ENCODE assay signal across 18 cellular contexts in the genomic region with DNA sequence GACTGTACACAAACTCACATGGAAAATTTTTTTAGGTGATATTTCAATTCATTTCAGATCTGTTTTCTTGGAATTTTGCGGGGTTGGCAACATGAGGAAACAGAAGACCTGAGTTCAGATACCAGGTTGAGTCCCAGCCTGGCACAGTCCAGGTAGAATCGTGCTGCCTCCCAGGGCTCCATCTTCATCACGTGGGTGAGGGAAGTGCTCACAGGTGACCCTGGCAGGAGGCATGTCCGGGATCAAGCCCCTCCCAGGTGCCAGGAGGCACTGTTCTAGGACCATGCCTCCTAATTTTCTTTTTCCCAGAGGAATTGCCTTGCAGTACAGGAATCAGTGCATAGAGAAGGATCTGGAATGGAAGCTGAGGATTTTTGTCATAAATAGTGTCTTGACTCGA.
DNase-seq lines count a peak whose midpoint lies in the region; ATAC-seq and TF ChIP-seq lines count a peak whose summit lies in the region.
"Had no signal": no experiment of that assay in that cellular context is flagged by ENCODE, and none has a peak within 500 bp of the region (broad histone marks: within the 10 kb centered on the region; RNA-seq: fewer than 3 reads in every experiment).

No MANE protein-coding gene starts in this region.

- H3K9me3 ChIP-seq in neuronal stem cell (replicated peaks in 1 of 2; ENCODE audit: control insufficient read depth in 2 of 2, insufficient read depth in 1 of 2, low read depth in 1 of 2, low read length in 2 of 2) (no peaks in the 10 kb centered on the region), tibial artery (no peaks in the 10 kb centered on the region)
- H3K9me3 ChIP-seq: BLaER1, SK-N-SH had no signal

- ATAC-seq in activated CD8-positive, alpha-beta memory T cell treated with anti-CD3 and anti-CD28 coated beads, Interleukin-2, amount 10 ng/mL, durations not matched to agents 7 days and 5 days = no peak
- no peak for ATAC-seq in GM19023 (IDR thresholded peaks at IDR 0.05; ENCODE audit: unreplicated experiment)
- ATAC-seq: HepG2 had no signal

- TF ChIP-seq CTCF in coronary artery (IDR thresholded peaks at IDR 0.05) = no peak
- TF ChIP-seq CTCF in tibial artery (IDR thresholded peaks at IDR 0.05) = no peak

- H3K4me1 ChIP-seq in neuronal stem cell (ENCODE audit: control insufficient read depth in 2 of 2, insufficient read depth in 1 of 2, low read depth in 1 of 2, low read length in 2 of 2) (peaks cover 9 to 46% of the 10 kb centered on the region in 2 donors), tibial artery (no peaks in the 10 kb centered on the region)
- H3K4me1 ChIP-seq: BLaER1 had no signal

- no peaks in the 10 kb centered on the region for H3K9me3 Mint-ChIP-seq in activated CD8-positive, alpha-beta memory T cell treated with anti-CD3 and anti-CD28 coated beads, Interleukin-2, amount 10 ng/mL, durations not matched to agents 7 days and 5 days (ENCODE audit: low read depth)
- H3K9me3 Mint-ChIP-seq: CD4-positive, alpha-beta T cell had no signal

- no peak overlapping the region for H3K9ac ChIP-seq in neuronal stem cell (ENCODE audit: low read depth, low read length, poor library complexity)
- H3K9ac ChIP-seq: BLaER1, SK-N-SH had no signal

- H3K79me1 ChIP-seq in neuronal stem cell (ENCODE audit: low read depth, low read length) = no peaks in the 10 kb centered on the region

- H3K4me3 ChIP-seq in coronary artery (no peak overlapping the region), neuronal stem cell (ENCODE audit: low read length in 2 of 2) (no peak overlapping the region), tibial artery (no peak overlapping the region)
- H3K4me3 ChIP-seq: BLaER1 had no signal

- CTCF ChIA-PET in activated CD8-positive, alpha-beta memory T cell treated with anti-CD3 and anti-CD28 coated beads, Interleukin-2, amount 10 ng/mL, durations not matched to agents 7 days and 5 days (lab: Charles Lee) = no interaction called here

- peak overlapping the region; percentile 3 for H2AFZ ChIP-seq in neuronal stem cell (ENCODE audit: low read length)

- no peak overlapping the region for H4K8ac ChIP-seq in neuronal stem cell (ENCODE audit: low read depth, low read length)

- no peak overlapping the region for H3K18ac ChIP-seq in neuronal stem cell (ENCODE audit: low read length)

- H2BK12ac ChIP-seq in neuronal stem cell (ENCODE audit: low read length) = no peak overlapping the region

- H3K27me3 Mint-ChIP-seq in activated CD8-positive, alpha-beta memory T cell treated with anti-CD3 and anti-CD28 coated beads, Interleukin-2, amount 10 ng/mL, durations not matched to agents 7 days and 5 days = no peaks in the 10 kb centered on the region

- H3K27me3 ChIP-seq in neuronal stem cell (ENCODE audit: control insufficient read depth in 3 of 3, insufficient read depth in 3 of 3, low read depth in 1 of 3, low read length in 3 of 3) = peaks cover 0 to 49% (median 8%) of the 10 kb centered on the region in 3 experiments
- H3K27me3 ChIP-seq in tibial artery = no peaks in the 10 kb centered on the region
- H3K27me3 ChIP-seq: BLaER1 had no signal

- H3K23ac ChIP-seq in neuronal stem cell (ENCODE audit: low read depth, low read length, poor library complexity) = no peak overlapping the region

- no peak overlapping the region for H3K14ac ChIP-seq in neuronal stem cell (ENCODE audit: low read length)

- H3K4me1 Mint-ChIP-seq in activated CD8-positive, alpha-beta memory T cell treated with anti-CD3 and anti-CD28 coated beads, Interleukin-2, amount 10 ng/mL, durations not matched to agents 7 days and 5 days = no peaks in the 10 kb centered on the region

- H3K4ac ChIP-seq in neuronal stem cell (ENCODE audit: low read length) = no peak overlapping the region

- H3K36me3 Mint-ChIP-seq in activated CD8-positive, alpha-beta memory T cell treated with anti-CD3 and anti-CD28 coated beads, Interleukin-2, amount 10 ng/mL, durations not matched to agents 7 days and 5 days = no peaks in the 10 kb centered on the region

- no peak overlapping the region for H3K27ac Mint-ChIP-seq in activated CD8-positive, alpha-beta memory T cell treated with anti-CD3 and anti-CD28 coated beads, Interleukin-2, amount 10 ng/mL, durations not matched to agents 7 days and 5 days
- H3K27ac Mint-ChIP-seq: CD4-positive, alpha-beta T cell had no signal

- H4K91ac ChIP-seq in neuronal stem cell (ENCODE audit: low read depth, low read length, poor library complexity) = no peak overlapping the region

- no peak overlapping the region for H2AK5ac ChIP-seq in neuronal stem cell (ENCODE audit: low read depth, low read length)

- no CpG with 5 or more reads among the region's 5 CpGs for WGBS in neuronal stem cell (ENCODE audit: extremely low coverage in 2 of 2, insufficient read length in 2 of 2, insufficient replicate concordance in 1 of 2), 2 donors

- no peak overlapping the region for H3K4me2 ChIP-seq in neuronal stem cell (ENCODE audit: insufficient read depth, low read length, poor library complexity, severe bottlenecking)
- H3K4me2 ChIP-seq: BLaER1, SK-N-SH had no signal

- H2BK120ac ChIP-seq in neuronal stem cell (ENCODE audit: low read depth, low read length) = no peak overlapping the region

- no peaks in the 10 kb centered on the region for H3K36me3 ChIP-seq in neuronal stem cell (replicated peaks in 1 of 2; ENCODE audit: control insufficient read depth in 2 of 2, insufficient read depth in 2 of 2, low read length in 2 of 2)
- no peaks in the 10 kb centered on the region for H3K36me3 ChIP-seq in tibial artery
- H3K36me3 ChIP-seq: BLaER1 had no signal

- DNase-seq in activated CD8-positive, alpha-beta memory T cell treated with anti-CD3 and anti-CD28 coated beads, Interleukin-2, amount 10 ng/mL, durations not matched to agents 7 days and 5 days = peak; percentile 4
- DNase-seq in activated CD8-positive, alpha-beta memory T cell treated with anti-CD3 and anti-CD28 coated beads, Interleukin-2, amount 50 U/mL, for 48 hours = no peak
- DNase-seq in coronary artery (ENCODE audit: low spot score) (peak; percentile 57), neuronal stem cell (ENCODE audit: low spot score) (no peak), tibial artery (no peak)
- DNase-seq in activated T-cell treated with anti-CD3 and anti-CD28 coated beads, Interleukin-2, amount 50 U/mL, for 1 hour = no peak
- DNase-seq: CD4-positive, alpha-beta T cell; Kasumi-1; NCI-H1092 treated with DMSO at 0.1 percent for 48 hours; NCI-H1436; NCI-H2081 treated with DMSO at 0.1 percent for 48 hours; NCI-H446; NCI-H524 treated with DMSO at 0.1 percent for 48 hours; NCI-H774; SK-N-SH had no signal

- H3K27ac ChIP-seq in coronary artery = no peak overlapping the region
- no peak overlapping the region for H3K27ac ChIP-seq in neuronal stem cell (replicated peaks; ENCODE audit: low read length)
- H3K27ac ChIP-seq in tibial artery = no peak overlapping the region
- H3K27ac ChIP-seq: BLaER1 had no signal

- H3K4me3 Mint-ChIP-seq in activated CD8-positive, alpha-beta memory T cell treated with anti-CD3 and anti-CD28 coated beads, Interleukin-2, amount 10 ng/mL, durations not matched to agents 7 days and 5 days = no peak overlapping the region
- H3K4me3 Mint-ChIP-seq: CD4-positive, alpha-beta T cell had no signal

- no peak overlapping the region for H2BK5ac ChIP-seq in neuronal stem cell (ENCODE audit: low read length)

- intact Hi-C loops in tibial artery (cut with DNase I; ENCODE audit: low total_unique reads) = no loop called here

- H2BK15ac ChIP-seq in neuronal stem cell (ENCODE audit: low read length) = no peak overlapping the region

Comparison
In these comparisons a context has a peak if more than half of its experiments do, and no peak if none do; other contexts are left out.
1. DNase-seq: peak in activated CD8-positive, alpha-beta memory T cell treated with anti-CD3 and anti-CD28 coated beads, Interleukin-2, amount 10 ng/mL, durations not matched to agents 7 days and 5 days (single experiment) and coronary artery (single experiment); none in activated CD8-positive, alpha-beta memory T cell treated with anti-CD3 and anti-CD28 coated beads, Interleukin-2, amount 50 U/mL, for 48 hours (single experiment), neuronal stem cell (single experiment), tibial artery (0 of 2) and activated T-cell treated with anti-CD3 and anti-CD28 coated beads, Interleukin-2, amount 50 U/mL, for 1 hour (single experiment).